10 cellular contexts compared by ENCODE assay signal in the genomic region with DNA sequence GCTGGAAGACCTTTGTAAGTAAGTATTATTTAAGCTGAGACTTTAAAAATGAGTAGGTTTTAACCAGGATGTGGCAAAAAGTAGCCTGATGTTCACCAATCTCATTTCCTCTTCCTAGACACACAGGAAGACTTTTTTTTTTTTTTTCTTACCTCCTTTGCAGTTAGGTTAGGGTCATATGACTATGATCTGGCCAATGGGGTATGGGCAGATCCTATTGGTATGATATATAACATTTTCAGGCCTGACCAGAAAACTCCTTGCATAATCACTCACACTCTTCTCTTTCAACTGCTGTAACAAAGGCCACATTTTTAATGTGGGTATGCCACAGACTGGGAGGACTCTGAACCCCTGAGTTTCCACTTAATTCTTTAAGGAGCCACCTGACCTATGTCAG. TPM values are rescaled to one million over a fixed set of nuclear protein-coding genes. Genes with fewer than 3 reads are reported as not detected.
DNase-seq lines count a peak whose midpoint lies in the region; ATAC-seq, FAIRE-seq and TF ChIP-seq lines count a peak whose summit lies in the region.
"Had no signal": no experiment of that assay in that cellular context is flagged by ENCODE, and none has a peak within 500 bp of the region (broad histone marks: within the 10 kb centered on the region; RNA-seq: fewer than 3 reads in every experiment).

No MANE protein-coding gene starts in this region.

- peak overlapping the region; percentile 33 for H3K4me3 ChIP-seq in OCI-LY7 (ENCODE audit: low read depth, low read length, poor library complexity, severe bottlenecking)

- DNase-seq in AML-193 (lab: John Stamatoyannopoulos, UW): peak; percentile 93 to 97
- DNase-seq in GM12891 (ENCODE audit: insufficient read length, low spot score): peak; percentile 13
- DNase-seq in OCI-LY7 (ENCODE audit: low spot score): peak; percentile 81
- peak; percentile 26 to 36 for DNase-seq in erythroblast (lab: John Stamatoyannopoulos, UW)
- DNase-seq in DMS153 (lab: John Stamatoyannopoulos, UW): no peak
- DNase-seq in LoVo (ENCODE audit: low spot score): no peak
- DNase-seq: DMS 273 treated with DMSO at 0.1 percent for 48 hours, NCI-H774 had no signal

- peaks cover 37% of the 10 kb centered on the region for H3K4me1 ChIP-seq in OCI-LY7 (ENCODE audit: insufficient read depth, low read length, poor library complexity, severe bottlenecking)

- peak overlapping the region; percentile 67 for H3K27ac ChIP-seq in OCI-LY7 (ENCODE audit: low read depth, low read length, poor library complexity, severe bottlenecking)

- POLR2A ChIA-PET in OCI-LY7 (lab: Charles Lee): interaction anchor here (0.5 to 1.1 kb wide), 10 partner anchors 8 to 1473 kb away, joined by 3 to 4 read pairs (median 3); no protein-coding TSS in a partner anchor

- FAIRE-seq in GM12891 (lab: Jason Lieb, UNC): peak; percentile 47

- peak overlapping the region; percentile 98 for H2AFZ ChIP-seq in OCI-LY7 (ENCODE audit: low read length)

- TF ChIP-seq CTCF in OCI-LY7 (conservative IDR thresholded peaks at IDR 0.05; ENCODE audit: low read length): no peak

- H3K36me3 ChIP-seq in OCI-LY7 (ENCODE audit: insufficient read depth, low read length): no peaks in the 10 kb centered on the region

- peaks cover 15% of the 10 kb centered on the region; the same call in 1 of the 2 replicates for H3K79me2 ChIP-seq in OCI-LY7 (ENCODE audit: insufficient read depth, low read depth, low read length)

- intact Hi-C loops in OCI-LY7 (cut with micrococcal nuclease; ENCODE audit: unreplicated experiment): loop anchor here (5.0 to 10.0 kb wide), 2 partner anchors 222 to 666 kb away; a partner anchor contains a TSS

- CTCF ChIA-PET in OCI-LY7 (lab: Charles Lee; ENCODE audit: unreplicated experiment): interaction anchor here (1.4 kb wide), 1 partner anchor 44 kb away, joined by 3 read pairs; no protein-coding TSS in a partner anchor

- no peaks in the 10 kb centered on the region for H4K20me1 ChIP-seq in OCI-LY7 (ENCODE audit: insufficient read depth, low read length)

- no TSS peak for BruUV-seq in OCI-LY7 (replicated peaks; lab: Mats Ljungman, UMichigan)

- H3K9me2 ChIP-seq in OCI-LY7 (ENCODE audit: insufficient read depth, low read length): no peaks in the 10 kb centered on the region

- ATAC-seq in GM21528 (IDR thresholded peaks at IDR 0.05; ENCODE audit: low FRiP score, unreplicated experiment) (no peak), GM21717 (IDR thresholded peaks at IDR 0.05; ENCODE audit: unreplicated experiment) (no peak)

- H3K4me2 ChIP-seq in OCI-LY7 (ENCODE audit: low read length): peak overlapping the region; percentile 56

- no peaks in the 10 kb centered on the region; the same call in 1 of the 2 replicates for H3K9me3 ChIP-seq in OCI-LY7 (ENCODE audit: low read length)

- TF ChIP-seq POLR2A in GM12891 (IDR thresholded peaks at IDR 0.05; ENCODE audit: low read depth, low read length) (no peak), erythroblast (IDR thresholded peaks at IDR 0.05; ENCODE audit: low read length) (no peak)

TF ChIP-seq in GM12891, 5 proteins besides CTCF, POLR2A, EP300 and RAD21:
- TF ChIP-seq SPI1 (IDR thresholded peaks at IDR 0.05; ENCODE audit: low read depth, low read length) (peak; percentile 62), PAX5 (IDR thresholded peaks at IDR 0.05; ENCODE audit: insufficient read depth, low read length, severe bottlenecking) (no peak), TAF1 (IDR thresholded peaks at IDR 0.05; ENCODE audit: low read depth, low read length) (no peak)

RNA-seq across cellular contexts. Expression of a gene that starts 2.7 kb away (rescaled TPM):
- polyA plus RNA-seq in GM12891 (2012; ENCODE audit: low read depth, missing spikeins): 0.54 TPM
- total RNA-seq in OCI-LY7 (2014; rRNA removed; shearing (Covaris generic)): 9.0 and 9.6 TPM in 2 replicates
- 12.7 and 14.3 TPM in 2 replicates for total RNA-seq in OCI-LY7 (2022)

RNA-seq across cellular contexts. Expression of a gene that starts 50.8 kb away (rescaled TPM):
- polyA plus RNA-seq in GM12891 (2012; ENCODE audit: low read depth, missing spikeins): 26.9 TPM
- total RNA-seq in OCI-LY7 (2014; rRNA removed; shearing (Covaris generic)): 30.2 and 37.6 TPM in 2 replicates
- total RNA-seq in OCI-LY7 (2022): 56.8 and 60.2 TPM in 2 replicates

Comparison
In these comparisons a context has a peak if more than half of its experiments do, and no peak if none do; other contexts are left out.
1. DNase-seq: peak in AML-193 (2 of 2), GM12891 (single experiment), OCI-LY7 (single experiment) and erythroblast (2 of 2); none in DMS153 (single experiment) and LoVo (single experiment).